In genomic region chr1:110058591-110058990, GRCh38 we compare ENCODE assay signal across 31 cellular contexts. TPM values are rescaled to one million over a fixed set of nuclear protein-coding genes. Genes with fewer than 3 reads are reported as not detected.
A peak's percentile ranks its signal among the peaks of the same experiment; 100 is the strongest.
DNase-seq lines count a peak whose midpoint lies in the region; ATAC-seq and TF ChIP-seq lines count a peak whose summit lies in the region.
"Had no signal": no experiment of that assay in that cellular context is flagged by ENCODE, and none has a peak within 500 bp of the region (broad histone marks: within the 10 kb centered on the region; RNA-seq: fewer than 3 reads in every experiment).

No MANE protein-coding gene starts in this region.

- no peak for TF ChIP-seq RAD21 in SK-N-SH (IDR thresholded peaks at IDR 0.05; ENCODE audit: low read length)

- peaks cover 81% of the 10 kb centered on the region for H3K4me1 Mint-ChIP-seq in HFFc6 (ENCODE audit: low read depth)
- peaks cover 62% of the 10 kb centered on the region for H3K4me1 Mint-ChIP-seq in endothelial cell (ENCODE audit: unreplicated experiment)
- H3K4me1 Mint-ChIP-seq: activated naive CD4-positive, alpha-beta T cell treated with anti-CD3 and anti-CD28 coated beads, Interleukin-2, amount 10 ng/mL, durations not matched to agents 7 days and 5 days; immature natural killer cell had no signal

- H3K9me2 ChIP-seq in SK-N-SH, result no peaks in the 10 kb centered on the region

- H3K27ac ChIP-seq in SK-N-SH (ENCODE audit: low read depth in 2 of 2, low read length in 1 of 2) (peak overlapping the region; percentile 71 to 93), smooth muscle cell (ENCODE audit: low read depth) (peak overlapping the region; percentile 16), A673 (ENCODE audit: low read depth, low read length, poor library complexity, severe bottlenecking) (no peak overlapping the region)
- H3K27ac ChIP-seq: epithelial cell of prostate, tibial nerve had no signal

- H3K36me3 ChIP-seq in SK-N-SH (replicated peaks in 1 of 2; ENCODE audit: control insufficient read depth in 1 of 2, insufficient read depth in 2 of 2, low read length in 1 of 2) (peaks cover 34 to 46% of the 10 kb centered on the region in 2 experiments), smooth muscle cell (ENCODE audit: low read depth) (no peaks in the 10 kb centered on the region), A673 (ENCODE audit: insufficient read depth, low read length, poor library complexity, severe bottlenecking) (peaks cover 39% of the 10 kb centered on the region)

- ATAC-seq in GM21515 (IDR thresholded peaks at IDR 0.05; ENCODE audit: unreplicated experiment) (no peak), HG03565 (IDR thresholded peaks at IDR 0.05; ENCODE audit: unreplicated experiment) (no peak)

- H3K4me3 ChIP-seq in SK-N-SH (ENCODE audit: low read depth in 2 of 2, low read length in 1 of 2) (no peak overlapping the region; a peak in 1 of 4 replicates), smooth muscle cell (no peak overlapping the region), A673 (ENCODE audit: low read depth, low read length, poor library complexity, severe bottlenecking) (no peak overlapping the region)
- H3K4me3 ChIP-seq: lung, tibial nerve had no signal

- H3K9me3 Mint-ChIP-seq in HFFc6, result no peaks in the 10 kb centered on the region
- no peaks in the 10 kb centered on the region for H3K9me3 Mint-ChIP-seq in endothelial cell (ENCODE audit: unreplicated experiment)
- H3K9me3 Mint-ChIP-seq: activated CD4-positive, alpha-beta memory T cell treated with anti-CD3 and anti-CD28 coated beads, Interleukin-2, amount 10 ng/mL, durations not matched to agents 7 days and 5 days; activated naive CD4-positive, alpha-beta T cell treated with anti-CD3 and anti-CD28 coated beads, Interleukin-2, amount 10 ng/mL, durations not matched to agents 7 days and 5 days; CD4-positive, alpha-beta memory T cell; IgD-negative memory B cell; immature natural killer cell; neural crest cell had no signal

- H3K4me2 ChIP-seq in SK-N-SH (peak overlapping the region; percentile 52), smooth muscle cell (peak overlapping the region; percentile 69)

- intact Hi-C loops in A673 (cut with micrococcal nuclease; ENCODE audit: unreplicated experiment), result no loop called here

- H3K4me3 Mint-ChIP-seq in HFFc6, result peak overlapping the region; percentile 1; the same call in 1 of the 2 replicates
- peak overlapping the region; percentile 1 for H3K4me3 Mint-ChIP-seq in endothelial cell (ENCODE audit: unreplicated experiment)
- H3K4me3 Mint-ChIP-seq: activated CD4-positive, alpha-beta memory T cell treated with anti-CD3 and anti-CD28 coated beads, Interleukin-2, amount 10 ng/mL, durations not matched to agents 7 days and 5 days; activated naive CD4-positive, alpha-beta T cell treated with anti-CD3 and anti-CD28 coated beads, Interleukin-2, amount 10 ng/mL, durations not matched to agents 7 days and 5 days; IgD-negative memory B cell; immature natural killer cell; neural crest cell had no signal

- H3K27ac Mint-ChIP-seq in HFFc6 (peak overlapping the region; percentile 90), endothelial cell (ENCODE audit: unreplicated experiment) (peak overlapping the region; percentile 62)
- H3K27ac Mint-ChIP-seq: activated CD4-positive, alpha-beta memory T cell treated with anti-CD3 and anti-CD28 coated beads, Interleukin-2, amount 10 ng/mL, durations not matched to agents 7 days and 5 days; activated naive CD4-positive, alpha-beta T cell treated with anti-CD3 and anti-CD28 coated beads, Interleukin-2, amount 10 ng/mL, durations not matched to agents 7 days and 5 days had no signal

- peaks cover 54 to 98% of the 10 kb centered on the region in 2 experiments for H3K4me1 ChIP-seq in SK-N-SH (ENCODE audit: control insufficient read depth in 1 of 2, insufficient read depth in 2 of 2, low read depth in 1 of 2, low read length in 1 of 2)
- peaks cover 11% of the 10 kb centered on the region for H3K4me1 ChIP-seq in smooth muscle cell (ENCODE audit: low read depth)
- H3K4me1 ChIP-seq in A673 (ENCODE audit: insufficient read depth, low read length, poor library complexity, severe bottlenecking), result no peaks in the 10 kb centered on the region

- H4K20me1 ChIP-seq in SK-N-SH (ENCODE audit: insufficient read depth), result peaks cover 10% of the 10 kb centered on the region
- H4K20me1 ChIP-seq in smooth muscle cell (ENCODE audit: low read depth), result peaks cover 85% of the 10 kb centered on the region

- POLR2A ChIA-PET in SK-N-SH (lab: Yijun Ruan, JAX) (interaction anchor here (0.7 to 2.3 kb wide), 8 partner anchors 9 to 130 kb away, joined by 3 to 21 read pairs (median 6); partner anchors contain the start of gene STRIP1), A673 (lab: Charles Lee; ENCODE audit: low non-redundant PET) (no interaction called here)

- no peak overlapping the region for H3K9ac ChIP-seq in SK-N-SH
- no peak overlapping the region for H3K9ac ChIP-seq in smooth muscle cell (ENCODE audit: low read depth)

- H3K79me2 ChIP-seq in SK-N-SH (ENCODE audit: insufficient read depth) (no peaks in the 10 kb centered on the region; the same call in 1 of the 2 replicates), smooth muscle cell (ENCODE audit: low read depth) (no peaks in the 10 kb centered on the region)

- CTCF ChIA-PET in SK-N-SH (lab: Yijun Ruan, JAX), result interaction anchor here (1.2 to 42.0 kb wide), 11 partner anchors 8 to 420 kb away, joined by 3 to 1768 read pairs (median 7); partner anchors contain the start of genes STRIP1 and UBL4B
- CTCF ChIA-PET in A673 (lab: Charles Lee), result no interaction called here

- H3K9me3 ChIP-seq in SK-N-SH (no peaks in the 10 kb centered on the region), smooth muscle cell (replicated peaks; ENCODE audit: low read depth) (no peaks in the 10 kb centered on the region), A673 (ENCODE audit: low read depth, low read length, poor library complexity, severe bottlenecking) (no peaks in the 10 kb centered on the region)
- H3K9me3 ChIP-seq: tibial nerve had no signal

- peaks cover 42% of the 10 kb centered on the region for H3F3A ChIP-seq in SK-N-SH (replicated peaks; ENCODE audit: insufficient read depth)
- H3F3A ChIP-seq in smooth muscle cell (ENCODE audit: low read depth), result peaks cover 11% of the 10 kb centered on the region

- WGBS in SK-N-SH (ENCODE audit: low lambda C conversion rate), result 40% methylated on average over 1 of the region's 1 CpG
- 77% methylated on average over 1 of the region's 1 CpG for WGBS in smooth muscle cell (ENCODE audit: low lambda C conversion rate)

- no peak for TF ChIP-seq EP300 in SK-N-SH (IDR thresholded peaks at IDR 0.05; ENCODE audit: borderline replicate concordance in 1 of 2, low read depth in 1 of 2, low read length in 1 of 2)

- peaks cover 3% of the 10 kb centered on the region for H3K27me3 Mint-ChIP-seq in HFFc6 (ENCODE audit: insufficient read depth)
- peaks cover 12% of the 10 kb centered on the region for H3K27me3 Mint-ChIP-seq in endothelial cell (ENCODE audit: unreplicated experiment)
- H3K27me3 Mint-ChIP-seq: activated CD4-positive, alpha-beta memory T cell treated with anti-CD3 and anti-CD28 coated beads, Interleukin-2, amount 10 ng/mL, durations not matched to agents 7 days and 5 days; activated naive CD4-positive, alpha-beta T cell treated with anti-CD3 and anti-CD28 coated beads, Interleukin-2, amount 10 ng/mL, durations not matched to agents 7 days and 5 days; CD4-positive, alpha-beta memory T cell had no signal

- DNase-seq in HFFc6 (no peak), SK-N-SH (no peak), endothelial cell (ENCODE audit: low spot score) (no peak), smooth muscle cell (lab: John Stamatoyannopoulos, UW; ENCODE audit: unreplicated experiment) (no peak), A673 (ENCODE audit: low spot score) (no peak)
- DNase-seq: activated CD4-positive, alpha-beta memory T cell treated with anti-CD3 and anti-CD28 coated beads, Interleukin-2, amount 10 ng/mL, durations not matched to agents 7 days and 5 days; activated CD4-positive, CD25-positive, alpha-beta regulatory T cell treated with anti-CD3 and anti-CD28 coated beads, Interleukin-2, amount 50 U/mL, for 72 hours; activated CD8-positive, alpha-beta memory T cell treated with anti-CD3 and anti-CD28 coated beads, Interleukin-2, amount 50 U/mL, for 4 hours; activated naive CD4-positive, alpha-beta T cell treated with anti-CD3 and anti-CD28 coated beads, Interleukin-2, amount 10 ng/mL, durations not matched to agents 7 days and 5 days; amniotic stem cell; CD4-positive, alpha-beta memory T cell; DMS 273 treated with DMSO at 0.1 percent for 48 hours; effector CD8-positive, alpha-beta T cell; immature natural killer cell; left cardiac atrium; NCI-H1105; NCI-H1930; NCI-H524 treated with DMSO at 0.1 percent for 48 hours; stimulated activated CD4-positive, alpha-beta T cell treated with anti-CD3 and anti-CD28 coated beads, Interleukin-2, amount 100 ng/mL, for 24 hours; stimulated activated CD8-positive, alpha-beta memory T cell treated with anti-CD3 and anti-CD28 coated beads, Interleukin-4, amount 100 ng/mL, for 48 hours had no signal

- H2AFZ ChIP-seq in SK-N-SH (ENCODE audit: low read depth) (no peak overlapping the region), smooth muscle cell (ENCODE audit: low read depth) (no peak overlapping the region)

- TF ChIP-seq CTCF in HFFc6 (IDR thresholded peaks at IDR 0.05) (no peak), SK-N-SH (IDR thresholded peaks at IDR 0.05) (no peak), endothelial cell (IDR thresholded peaks at IDR 0.05; ENCODE audit: unreplicated experiment) (no peak), smooth muscle cell (IDR thresholded peaks at IDR 0.05; ENCODE audit: borderline replicate concordance, insufficient read depth, poor library complexity, severe bottlenecking) (no peak), A673 (conservative IDR thresholded peaks at IDR 0.05; ENCODE audit: low read depth, low read length) (no peak)

- BruUV-seq in A673 (replicated peaks; lab: Mats Ljungman, UMichigan), result no TSS peak

- H3K27me3 ChIP-seq in SK-N-SH (ENCODE audit: insufficient read depth), result no peaks in the 10 kb centered on the region
- no peaks in the 10 kb centered on the region for H3K27me3 ChIP-seq in smooth muscle cell (ENCODE audit: low read depth)
- no peaks in the 10 kb centered on the region for H3K27me3 ChIP-seq in A673 (replicated peaks; ENCODE audit: insufficient read depth, low read depth, low read length, poor library complexity)
- H3K27me3 ChIP-seq: tibial nerve had no signal

- H3K36me3 Mint-ChIP-seq in HFFc6 (ENCODE audit: low read depth) (peaks cover 45% of the 10 kb centered on the region), endothelial cell (ENCODE audit: low read depth, unreplicated experiment) (peaks cover 46% of the 10 kb centered on the region)

RNA-seq across cellular contexts. Expression of gene ALX3, which starts 11.9 kb away (rescaled TPM):
- total RNA-seq in HFFc6 (2021; fragmentation: NEBNext Ultra II Directional; extraction: Animal tissue kit (Norgen Biotek cat#: 25700)), result 10 to 100 TPM in 1 of 6 experiments, 1 to 10 TPM in 5; 1.0 to 10.0 (median 1.4) TPM
- polyA plus RNA-seq in SK-N-SH (2012; rRNA removed) (not detected in 2 replicates), smooth muscle cell (not detected in 2 replicates)
- polyA plus RNA-seq in SK-N-SH (2012; cell fraction: cytosol; rRNA removed), result not detected in 2 replicates
- polyA plus RNA-seq in SK-N-SH (2012; cell fraction: nucleus; rRNA removed), result not detected in 2 replicates
- total RNA-seq in endothelial cell (ENCODE audit: unreplicated experiment) (not detected), smooth muscle cell (not detected in 2 replicates), A673 (2021) (0.81 and 0.84 TPM in 2 replicates)
- total RNA-seq: activated CD4-positive, alpha-beta memory T cell treated with anti-CD3 and anti-CD28 coated beads, Interleukin-2, amount 10 ng/mL, durations not matched to agents 7 days and 5 days; bronchial epithelial cell; CD4-positive, alpha-beta memory T cell; glomerular endothelial cell; HT-29; left cardiac atrium; lung; T-helper 2 cell treated with Interferon-gamma antibody and Interleukin-4, amounts not matched to agents 100 ng/mL and 5 ng/mL, for 36 hours; tibial nerve had no signal
- polyA plus RNA-seq: CD4-positive, alpha-beta memory T cell; IgD-negative memory B cell; immature natural killer cell had no signal

RNA-seq across cellular contexts. Expression of gene STRIP1, which starts 24.2 kb away (rescaled TPM):
- 10 to 100 TPM; 33.2 to 48.4 (median 36.8) TPM for total RNA-seq in HFFc6 (2021; fragmentation: NEBNext Ultra II Directional; extraction: Animal tissue kit (Norgen Biotek cat#: 25700))
- 34.6 and 46.3 TPM in 2 replicates for polyA plus RNA-seq in SK-N-SH (2012; rRNA removed)
- polyA plus RNA-seq in SK-N-SH (2012; cell fraction: cytosol; rRNA removed), result 19.4 and 26.7 TPM in 2 replicates
- 103 and 120 TPM in 2 replicates for polyA plus RNA-seq in SK-N-SH (2012; cell fraction: nucleus; rRNA removed)
- total RNA-seq in endothelial cell (ENCODE audit: unreplicated experiment), result 65.0 TPM
- 26.2 and 31.2 TPM in 2 replicates for total RNA-seq in smooth muscle cell
- polyA plus RNA-seq in smooth muscle cell, result 22.5 and 26.0 TPM in 2 replicates
- total RNA-seq in A673 (2021), result 57.7 and 59.6 TPM in 2 replicates

RNA-seq across cellular contexts. Expression of gene UBL4B, which starts 53.7 kb away (rescaled TPM):
- total RNA-seq in HFFc6 (2021; fragmentation: NEBNext Ultra II Directional; extraction: Animal tissue kit (Norgen Biotek cat#: 25700)), result 10 to 100 TPM in 1 of 6 experiments, 1 to 10 TPM in 5; 1.5 to 10.9 (median 1.8) TPM
- not detected in 2 replicates for polyA plus RNA-seq in SK-N-SH (2012; rRNA removed)
- polyA plus RNA-seq in SK-N-SH (2012; cell fraction: cytosol; rRNA removed), result not detected in 2 replicates
- polyA plus RNA-seq in SK-N-SH (2012; cell fraction: nucleus; rRNA removed), result 0.06 TPM in 1 of 2 replicates, not detected in the other
- not detected for total RNA-seq in endothelial cell (ENCODE audit: unreplicated experiment)
- not detected in 2 replicates for total RNA-seq in smooth muscle cell
- not detected in 2 replicates for polyA plus RNA-seq in smooth muscle cell
- not detected in 2 replicates for total RNA-seq in A673 (2021)
- total RNA-seq: activated CD4-positive, alpha-beta memory T cell treated with anti-CD3 and anti-CD28 coated beads, Interleukin-2, amount 10 ng/mL, durations not matched to agents 7 days and 5 days; bronchial epithelial cell; CD4-positive, alpha-beta memory T cell; glomerular endothelial cell; HT-29; left cardiac atrium; lung; neural crest cell; T-helper 2 cell treated with Interferon-gamma antibody and Interleukin-4, amounts not matched to agents 100 ng/mL and 5 ng/mL, for 36 hours had no signal
- polyA plus RNA-seq: CD4-positive, alpha-beta memory T cell; IgD-negative memory B cell; immature natural killer cell; lung had no signal
